In the genomic region with DNA sequence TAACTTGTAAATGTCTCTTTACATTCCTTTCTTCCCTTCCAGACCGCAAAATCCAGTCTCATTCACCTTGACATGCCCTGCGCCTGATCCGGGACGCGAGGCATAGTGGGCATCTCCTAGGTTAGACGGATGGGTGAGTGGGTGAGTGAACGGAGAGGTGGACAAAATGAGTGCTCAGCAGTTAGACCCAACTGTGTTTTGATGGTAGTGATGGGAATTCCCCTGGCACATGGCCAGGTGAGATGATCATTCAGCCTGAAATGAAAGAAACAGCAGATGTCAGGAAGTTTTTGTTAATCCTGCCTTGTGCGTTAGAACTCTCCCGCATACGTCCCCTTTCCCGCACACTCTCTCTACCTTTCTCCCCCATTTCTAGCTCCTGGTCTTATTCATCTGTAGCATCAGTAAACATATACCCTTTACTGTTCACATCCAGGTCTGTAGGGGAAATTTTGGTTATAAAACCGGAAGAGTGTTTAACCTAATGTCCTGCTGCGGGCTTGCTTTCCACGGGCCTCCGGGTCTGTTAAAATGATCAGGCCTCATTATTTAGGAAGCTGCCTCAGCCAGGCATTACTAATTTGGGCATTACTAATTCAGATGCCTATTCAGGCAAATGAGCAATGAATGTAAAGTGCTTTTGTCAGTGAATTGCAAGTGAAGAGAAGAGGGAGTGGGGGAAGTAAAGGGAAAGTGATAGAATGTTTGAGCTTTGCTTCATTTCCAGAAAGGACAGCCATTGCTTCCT, we compare ENCODE assay signal across 8 cellular contexts.
DNase-seq lines count a peak whose midpoint lies in the region; ATAC-seq, FAIRE-seq and TF ChIP-seq lines count a peak whose summit lies in the region.

No MANE protein-coding gene starts in this region.

- H3K4me3 Mint-ChIP-seq in effector memory CD8-positive, alpha-beta T cell: no peak overlapping the region

- H3K36me3 ChIP-seq in HAP-1 (replicated peaks): no peaks in the 10 kb centered on the region

- in situ Hi-C loops in HAP-1 (cut with MboI; ENCODE audit: low sequenced_read_pairs): no loop called here

- peaks cover 3% of the 10 kb centered on the region; the same call in 1 of the 2 replicates for H3K4me1 ChIP-seq in HAP-1

- no peaks in the 10 kb centered on the region for H3K27me3 Mint-ChIP-seq in effector memory CD8-positive, alpha-beta T cell

- ATAC-seq in HG03135 (IDR thresholded peaks at IDR 0.05; ENCODE audit: unreplicated experiment) (peak; percentile 51), GM19351 (IDR thresholded peaks at IDR 0.05; ENCODE audit: unreplicated experiment) (no peak)
- ATAC-seq in effector memory CD8-positive, alpha-beta T cell (replicated peaks): peak; percentile 37

- no peaks in the 10 kb centered on the region for H3K9me3 Mint-ChIP-seq in effector memory CD8-positive, alpha-beta T cell

- peaks cover 10% of the 10 kb centered on the region in 2 donors for H3K4me1 Mint-ChIP-seq in effector memory CD8-positive, alpha-beta T cell (ENCODE audit: low read depth in 2 of 2)

- DNase-seq in GM12892 (ENCODE audit: insufficient read length) (no peak), NCI-H1436 (lab: John Stamatoyannopoulos, UW) (no peak), HAP-1 (ENCODE audit: low spot score in 2 of 2) (no peak)
- peak; percentile 11 for DNase-seq in activated CD4-positive, CD25-positive, alpha-beta regulatory T cell treated with anti-CD3 and anti-CD28 coated beads, Interleukin-2, amount 50 U/mL, for 16 hours (ENCODE audit: low read depth, low spot score)
- no peak for DNase-seq in effector memory CD8-positive, alpha-beta T cell

- peak; percentile 95 for FAIRE-seq in GM12892 (lab: Jason Lieb, UNC)

- H3K27ac ChIP-seq in skin epidermis: peak overlapping the region in 18 of 21 experiments; percentile 9 to 77 (median 60)

- no peaks in the 10 kb centered on the region for H3K27me3 ChIP-seq in HAP-1 (ENCODE audit: low read depth)

- H3K36me3 Mint-ChIP-seq in effector memory CD8-positive, alpha-beta T cell (ENCODE audit: insufficient read depth): peaks cover 5% of the 10 kb centered on the region

- no peak for TF ChIP-seq POLR2A in GM12892 (IDR thresholded peaks at IDR 0.05; ENCODE audit: low read depth, low read length)

- H3K4me3 ChIP-seq in skin epidermis (no peak overlapping the region), HAP-1 (no peak overlapping the region)

- no peaks in the 10 kb centered on the region for H3K9me3 ChIP-seq in HAP-1

- H3K27ac Mint-ChIP-seq in effector memory CD8-positive, alpha-beta T cell: no peak overlapping the region
